Comparison of ENCODE assay signal across 22 cellular contexts in genomic region chr2:119005565-119005964, GRCh38.
DNase-seq lines count a peak whose midpoint lies in the region; ATAC-seq, FAIRE-seq and TF ChIP-seq lines count a peak whose summit lies in the region.
"Had no signal": no experiment of that assay in that cellular context is flagged by ENCODE, and none has a peak within 500 bp of the region (broad histone marks: within the 10 kb centered on the region; RNA-seq: fewer than 3 reads in every experiment).

No MANE protein-coding gene starts in this region.

- H2AFZ ChIP-seq in HepG2 (ENCODE audit: low read length): no peak overlapping the region
- no peak overlapping the region for H2AFZ ChIP-seq in PC-9

- in situ Hi-C loops in HepG2 (cut with HindIII; ENCODE audit: extremely low pct_ligation_motif_present, low pct_unique_long_range_greater_than_20kb): no loop called here

- H3K9ac ChIP-seq in HepG2 (ENCODE audit: insufficient read depth, low read depth, low read length): no peak overlapping the region

- no peak overlapping the region for H3K4me3 Mint-ChIP-seq in progenitor cell of endocrine pancreas (ENCODE audit: low read depth)
- no peak overlapping the region for H3K4me3 Mint-ChIP-seq in effector memory CD8-positive, alpha-beta T cell

- intact Hi-C loops in right lobe of liver (cut with DNase I): no loop called here
- intact Hi-C loops in HepG2 (cut with micrococcal nuclease; ENCODE audit: unreplicated experiment): no loop called here
- intact Hi-C loops in PC-9 (cut with micrococcal nuclease; ENCODE audit: unreplicated experiment): no loop called here
- intact Hi-C loops in testis (cut with DNase I; ENCODE audit: low total_unique reads): no loop called here

- no peak for FAIRE-seq in HepG2 (lab: Jason Lieb, UNC)
- FAIRE-seq: D721Med, GM19239 had no signal

- TF ChIP-seq RAD21 in HepG2 (CRISPR knock-in tag; IDR thresholded peaks at IDR 0.05): no peak

- no peaks in the 10 kb centered on the region for H3K4me1 Mint-ChIP-seq in progenitor cell of endocrine pancreas (ENCODE audit: low read depth)
- H3K4me1 Mint-ChIP-seq in effector memory CD8-positive, alpha-beta T cell (ENCODE audit: low read depth in 2 of 2): no peaks in the 10 kb centered on the region

- H3K9me2 ChIP-seq in PC-9 (ENCODE audit: insufficient read depth): no peaks in the 10 kb centered on the region

- H3K27ac ChIP-seq in right lobe of liver (no peak overlapping the region), HepG2 (ENCODE audit: extremely low read length, insufficient read depth, low read length) (no peak overlapping the region), PC-9 (peak overlapping the region; percentile 90), testis (no peak overlapping the region)
- H3K27ac ChIP-seq: SJCRH30 had no signal

- DNase-seq in right lobe of liver: peak in 2 of 3 donors; percentile 20
- DNase-seq in HepG2 (ENCODE audit: low spot score): no peak
- DNase-seq in PC-9: no peak
- DNase-seq in testis: peak; percentile 4
- DNase-seq in progenitor cell of endocrine pancreas (ENCODE audit: low spot score, unreplicated experiment): no peak
- no peak for DNase-seq in occipital lobe (lab: John Stamatoyannopoulos, UW)
- DNase-seq in effector memory CD8-positive, alpha-beta T cell: no peak
- DNase-seq: BE2C, DMS53, EL, GF-D8, Kasumi-1, MG63, NCI-H1105, NCI-H146, NCI-H2029, NCI-H446 treated with DMSO at 0.1 percent for 48 hours, NCI-H526 treated with DMSO at 0.1 percent for 48 hours had no signal

- H3K27me3 Mint-ChIP-seq in progenitor cell of endocrine pancreas: peaks cover 29% of the 10 kb centered on the region
- H3K27me3 Mint-ChIP-seq in effector memory CD8-positive, alpha-beta T cell: peaks cover 17 to 21% of the 10 kb centered on the region in 2 donors

- peaks cover 14% of the 10 kb centered on the region for H3F3A ChIP-seq in PC-9 (ENCODE audit: insufficient read depth, low read depth)

- TF ChIP-seq POLR2A in right lobe of liver (IDR thresholded peaks at IDR 0.05) (no peak), HepG2 (IDR thresholded peaks at IDR 0.05; ENCODE audit: insufficient read depth in 1 of 2, low read depth in 2 of 2, low read length in 2 of 2) (no peak), testis (IDR thresholded peaks at IDR 0.05) (no peak)

- H3K4me2 ChIP-seq in HepG2 (ENCODE audit: low read depth, low read length) (no peak overlapping the region), PC-9 (peak overlapping the region; percentile 60; the same call in 1 of the 2 replicates)

- ATAC-seq in right lobe of liver (no peak), HepG2 (no peak; the same call in 2 of the 3 replicates)
- no peak for ATAC-seq in effector memory CD8-positive, alpha-beta T cell (replicated peaks)
- ATAC-seq: Panc1 had no signal

- H3K4me3 ChIP-seq in right lobe of liver (no peak overlapping the region), HepG2 (replicated peaks in 1 of 3; ENCODE audit: insufficient read depth in 1 of 3, low read depth in 2 of 3, low read length in 3 of 3) (no peak overlapping the region), PC-9 (no peak overlapping the region), testis (no peak overlapping the region)
- H3K4me3 ChIP-seq: MG63, SJCRH30 had no signal

- H3K27ac Mint-ChIP-seq in progenitor cell of endocrine pancreas: no peak overlapping the region
- H3K27ac Mint-ChIP-seq in effector memory CD8-positive, alpha-beta T cell: no peak overlapping the region

- H3K9me3 ChIP-seq in right lobe of liver: no peaks in the 10 kb centered on the region
- peaks cover 6% of the 10 kb centered on the region; the same call in 1 of the 2 replicates for H3K9me3 ChIP-seq in HepG2 (ENCODE audit: low read length)
- H3K9me3 ChIP-seq in PC-9 (ENCODE audit: insufficient read depth, low read depth): peaks cover 9% of the 10 kb centered on the region; the same call in 1 of the 2 replicates
- H3K9me3 ChIP-seq in testis: no peaks in the 10 kb centered on the region
- H3K9me3 ChIP-seq: BE2C, MG63, SJCRH30 had no signal

- H4K20me1 ChIP-seq in HepG2 (ENCODE audit: insufficient read depth, low read length) (no peaks in the 10 kb centered on the region), PC-9 (ENCODE audit: insufficient read depth) (no peaks in the 10 kb centered on the region)

- BruUV-seq in HepG2 (replicated peaks; lab: Mats Ljungman, UMichigan) (no TSS peak), PC-9 (replicated peaks; lab: Mats Ljungman, UMichigan) (no TSS peak)

- TF ChIP-seq EP300 in HepG2 (IDR thresholded peaks at IDR 0.05; ENCODE audit: low read depth in 2 of 2, low read length in 2 of 2) (no peak), HepG2 (CRISPR knock-in tag; IDR thresholded peaks at IDR 0.05; ENCODE audit: borderline replicate concordance) (no peak)

- H3K36me3 ChIP-seq in right lobe of liver (no peaks in the 10 kb centered on the region), HepG2 (replicated peaks in 1 of 2; ENCODE audit: control insufficient read depth in 1 of 2, insufficient read depth in 2 of 2, low read length in 2 of 2) (no peaks in the 10 kb centered on the region), PC-9 (ENCODE audit: low read depth) (no peaks in the 10 kb centered on the region), testis (ENCODE audit: low read depth, missing control alignments) (no peaks in the 10 kb centered on the region)
- H3K36me3 ChIP-seq: BE2C, MG63, SJCRH30 had no signal

- CTCF ChIA-PET in HepG2 (lab: Yijun Ruan, JAX; ENCODE audit: low intra/inter-chr PET ratio, low total read pairs): no interaction called here
- CTCF ChIA-PET in PC-9 (lab: Charles Lee): no interaction called here

- peaks cover 3% of the 10 kb centered on the region for H3K9me3 Mint-ChIP-seq in progenitor cell of endocrine pancreas (ENCODE audit: low read depth)
- H3K9me3 Mint-ChIP-seq in effector memory CD8-positive, alpha-beta T cell: no peaks in the 10 kb centered on the region

- no peaks in the 10 kb centered on the region for H3K36me3 Mint-ChIP-seq in progenitor cell of endocrine pancreas (ENCODE audit: insufficient read depth)
- H3K36me3 Mint-ChIP-seq in effector memory CD8-positive, alpha-beta T cell (ENCODE audit: insufficient read depth): no peaks in the 10 kb centered on the region

- H3K79me2 ChIP-seq in HepG2 (ENCODE audit: insufficient read depth, low read length) (no peaks in the 10 kb centered on the region), PC-9 (ENCODE audit: low read depth) (no peaks in the 10 kb centered on the region)

- no peaks in the 10 kb centered on the region for H3K27me3 ChIP-seq in right lobe of liver
- peaks cover 0 to 20% of the 10 kb centered on the region in 2 experiments; a peak in 4 of 5 replicates for H3K27me3 ChIP-seq in HepG2 (ENCODE audit: control insufficient read depth in 1 of 2, insufficient read depth in 2 of 2, low read length in 2 of 2)
- no peaks in the 10 kb centered on the region for H3K27me3 ChIP-seq in PC-9 (ENCODE audit: insufficient read depth, low read depth)
- no peaks in the 10 kb centered on the region for H3K27me3 ChIP-seq in testis
- H3K27me3 ChIP-seq: SJCRH30 had no signal

- WGBS in right lobe of liver (ENCODE audit: insufficient coverage, low coverage, low lambda C conversion rate, missing lambda C conversion rate): 65% methylated on average over 2 of the region's 5 CpGs
- 13% methylated on average over 3 of the region's 5 CpGs for WGBS in HepG2 (ENCODE audit: low lambda C conversion rate)
- 83% methylated on average over 1 to 5 of the region's 5 CpGs for WGBS in testis, 2 donors

- TF ChIP-seq CTCF in right lobe of liver (IDR thresholded peaks at IDR 0.05): no peak
- no peak for TF ChIP-seq CTCF in HepG2 (CRISPR knock-in tag; IDR thresholded peaks at IDR 0.05)
- TF ChIP-seq CTCF in PC-9 (conservative IDR thresholded peaks at IDR 0.05): no peak
- TF ChIP-seq CTCF in testis (IDR thresholded peaks at IDR 0.05): no peak
- TF ChIP-seq CTCF in progenitor cell of endocrine pancreas (IDR thresholded peaks at IDR 0.05; ENCODE audit: unreplicated experiment): no peak

- POLR2A ChIA-PET in HepG2 (lab: Yijun Ruan, JAX) (no interaction called here), PC-9 (lab: Charles Lee; ENCODE audit: unreplicated experiment) (no interaction called here)

- H3K4me1 ChIP-seq in right lobe of liver (no peaks in the 10 kb centered on the region), HepG2 (ENCODE audit: insufficient read depth, low read length) (no peaks in the 10 kb centered on the region), PC-9 (replicated peaks; ENCODE audit: insufficient read depth) (peaks cover 17% of the 10 kb centered on the region), testis (no peaks in the 10 kb centered on the region)
- H3K4me1 ChIP-seq: BE2C, SJCRH30 had no signal

TF ChIP-seq in HepG2, 621 proteins besides CTCF, POLR2A, EP300 and RAD21 (continues in another document):
- TF ChIP-seq RFX5 (IDR thresholded peaks at IDR 0.05; ENCODE audit: low read depth, low read length): no peak
- TF ChIP-seq JUND (CRISPR knock-in tag; IDR thresholded peaks at IDR 0.05): no peak
- no peak for TF ChIP-seq ZNF275 (CRISPR knock-in tag; IDR thresholded peaks at IDR 0.05; ENCODE audit: borderline replicate concordance)
- TF ChIP-seq MEIS2 (CRISPR knock-in tag; IDR thresholded peaks at IDR 0.05): no peak
- TF ChIP-seq ZBTB10 (CRISPR knock-in tag; IDR thresholded peaks at IDR 0.05; ENCODE audit: borderline replicate concordance): no peak

Comparison
In these comparisons a context has a peak if more than half of its experiments do, and no peak if none do; other contexts are left out.
1. DNase-seq: peak in right lobe of liver (2 of 3) and testis (single experiment); none in HepG2 (single experiment), PC-9 (0 of 2), progenitor cell of endocrine pancreas (single experiment), occipital lobe (single experiment) and effector memory CD8-positive, alpha-beta T cell (0 of 3).